Comparison of ENCODE assay signal across 15 cellular contexts in genomic region chr9:38107811-38108304, GRCh38. TPM values are rescaled to one million over a fixed set of nuclear protein-coding genes. Genes with fewer than 3 reads are reported as not detected.
A peak's percentile ranks its signal among the peaks of the same experiment; 100 is the strongest.
DNase-seq lines count a peak whose midpoint lies in the region; ATAC-seq, FAIRE-seq and TF ChIP-seq lines count a peak whose summit lies in the region.
"Had no signal": no experiment of that assay in that cellular context is flagged by ENCODE, and none has a peak within 500 bp of the region (broad histone marks: within the 10 kb centered on the region; RNA-seq: fewer than 3 reads in every experiment).

No MANE protein-coding gene starts in this region.

- TF ChIP-seq POLR2A in breast epithelium (IDR thresholded peaks at IDR 0.05) = no peak

- FAIRE-seq in kidney (lab: Jason Lieb, UNC) = no peak
- FAIRE-seq: A204.1 had no signal

- H3K36me3 ChIP-seq in kidney (ENCODE audit: control insufficient read depth in 1 of 2, insufficient read depth in 2 of 2, low read length in 2 of 2) (no peaks in the 10 kb centered on the region), breast epithelium (no peaks in the 10 kb centered on the region)

- H3K27me3 Mint-ChIP-seq in type B pancreatic cell = peaks cover 4% of the 10 kb centered on the region

- DNase-seq in NCI-H82 (lab: John Stamatoyannopoulos, UW) (peak; percentile 46), NCI-H82 treated with DMSO at 0.1 percent for 48 hours (lab: John Stamatoyannopoulos, UW; ENCODE audit: unreplicated experiment) (no peak), NCI-H2196 treated with DMSO at 0.1 percent for 48 hours (lab: John Stamatoyannopoulos, UW; ENCODE audit: unreplicated experiment) (peak; percentile 12), kidney (no peak), type B pancreatic cell (ENCODE audit: extremely low spot score, unreplicated experiment) (peak; percentile 55), AML-193 (lab: John Stamatoyannopoulos, UW) (no peak), breast epithelium (ENCODE audit: low spot score in 2 of 2) (no peak)
- DNase-seq: activated CD4-positive, alpha-beta T cell treated with anti-CD3 and anti-CD28 coated beads for 1 hour; activated naive CD8-positive, alpha-beta T cell treated with anti-CD3 and anti-CD28 coated beads, Interleukin-2, amount 10 ng/mL, durations not matched to agents 7 days and 5 days; central memory CD4-positive, alpha-beta T cell; naive B cell; PC-3; stimulated activated naive CD8-positive, alpha-beta T cell treated with anti-CD3 and anti-CD28 coated beads, Interleukin-15, Interleukin-2, amounts not matched to agents 100 U/mL and 50 U/mL, for 24 hours had no signal

- no peak for TF ChIP-seq CTCF in kidney (IDR thresholded peaks at IDR 0.05; ENCODE audit: borderline replicate concordance, extremely low read depth, insufficient read depth)
- TF ChIP-seq CTCF in type B pancreatic cell (conservative IDR thresholded peaks at IDR 0.05) = no peak
- no peak for TF ChIP-seq CTCF in breast epithelium (IDR thresholded peaks at IDR 0.05)

- H3K4me3 ChIP-seq in kidney (ENCODE audit: low read length in 2 of 2) (no peak overlapping the region), breast epithelium (no peak overlapping the region)

- H3K36me3 Mint-ChIP-seq in type B pancreatic cell = no peaks in the 10 kb centered on the region
- H3K36me3 Mint-ChIP-seq: activated naive CD8-positive, alpha-beta T cell treated with anti-CD3 and anti-CD28 coated beads, Interleukin-2, amount 10 ng/mL, durations not matched to agents 7 days and 5 days had no signal

- H3K27ac Mint-ChIP-seq in type B pancreatic cell = peak overlapping the region; percentile 26
- H3K27ac Mint-ChIP-seq: activated naive CD8-positive, alpha-beta T cell treated with anti-CD3 and anti-CD28 coated beads, Interleukin-2, amount 10 ng/mL, durations not matched to agents 7 days and 5 days had no signal

- H3K9me3 Mint-ChIP-seq in type B pancreatic cell = no peaks in the 10 kb centered on the region
- H3K9me3 Mint-ChIP-seq: activated naive CD8-positive, alpha-beta T cell treated with anti-CD3 and anti-CD28 coated beads, Interleukin-2, amount 10 ng/mL, durations not matched to agents 7 days and 5 days had no signal

- no peaks in the 10 kb centered on the region for H3K27me3 ChIP-seq in breast epithelium

- ATAC-seq in activated CD4-positive, CD25-positive, alpha-beta regulatory T cell treated with anti-CD3 and anti-CD28 coated beads, Interleukin-2, amount 50 U/mL, for 24 hours = no peak
- ATAC-seq: PC-3; stimulated activated naive CD8-positive, alpha-beta T cell treated with anti-CD3 and anti-CD28 coated beads, Interleukin-15, Interleukin-2, amounts not matched to agents 100 U/mL and 50 U/mL, for 24 hours had no signal

- H3K9ac ChIP-seq in kidney (ENCODE audit: low read length in 2 of 2) = no peak overlapping the region

- H3K4me3 Mint-ChIP-seq in type B pancreatic cell = no peak overlapping the region
- H3K4me3 Mint-ChIP-seq: activated naive CD8-positive, alpha-beta T cell treated with anti-CD3 and anti-CD28 coated beads, Interleukin-2, amount 10 ng/mL, durations not matched to agents 7 days and 5 days; naive B cell had no signal

- peaks cover 0 to 9% of the 10 kb centered on the region in 2 donors for H3K4me1 ChIP-seq in kidney (ENCODE audit: control insufficient read depth in 1 of 2, insufficient read depth in 1 of 2, low read depth in 1 of 2, low read length in 2 of 2)
- no peaks in the 10 kb centered on the region for H3K4me1 ChIP-seq in breast epithelium

- no peaks in the 10 kb centered on the region for H3K4me1 Mint-ChIP-seq in type B pancreatic cell (ENCODE audit: unreplicated experiment)
- H3K4me1 Mint-ChIP-seq: activated naive CD8-positive, alpha-beta T cell treated with anti-CD3 and anti-CD28 coated beads, Interleukin-2, amount 10 ng/mL, durations not matched to agents 7 days and 5 days; naive B cell had no signal

- H3K27ac ChIP-seq in kidney (ENCODE audit: low read depth in 2 of 2, low read length in 2 of 2) (peak overlapping the region; percentile 5 to 61), breast epithelium (no peak overlapping the region)

- intact Hi-C loops in kidney (cut with DNase I) (no loop called here), breast epithelium (cut with DNase I; ENCODE audit: low total_unique reads) (no loop called here)

- H3K9me3 ChIP-seq in kidney (ENCODE audit: control insufficient read depth in 1 of 2, low read length in 2 of 2) (no peaks in the 10 kb centered on the region), breast epithelium (no peaks in the 10 kb centered on the region)

RNA-seq across cellular contexts. Expression of gene SHB, which starts 38.8 kb away (rescaled TPM):
- total RNA-seq in kidney = 39.8 TPM
- polyA plus RNA-seq in kidney (ENCODE audit: insufficient read depth, low read depth, low replicate concordance) = 16.4 TPM
- total RNA-seq in type B pancreatic cell (ENCODE audit: low replicate concordance) = 14.4 and 20.0 TPM in 2 replicates
- total RNA-seq in breast epithelium = 10 to 100 TPM in 2 of 3 donors, 1 to 10 TPM in 1; 3.8 to 18.7 (median 17.9) TPM

Comparison
In these comparisons a context has a peak if more than half of its experiments do, and no peak if none do; other contexts are left out.
1. DNase-seq: peak in NCI-H82 (single experiment), NCI-H2196 treated with DMSO at 0.1 percent for 48 hours (single experiment) and type B pancreatic cell (single experiment); none in NCI-H82 treated with DMSO at 0.1 percent for 48 hours (single experiment), kidney (single experiment), AML-193 (0 of 2) and breast epithelium (0 of 2).
2. H3K27ac ChIP-seq: peak in kidney (2 of 2); none in breast epithelium (0 of 2).